Comparison of ENCODE assay signal across 8 cellular contexts in the genomic region with DNA sequence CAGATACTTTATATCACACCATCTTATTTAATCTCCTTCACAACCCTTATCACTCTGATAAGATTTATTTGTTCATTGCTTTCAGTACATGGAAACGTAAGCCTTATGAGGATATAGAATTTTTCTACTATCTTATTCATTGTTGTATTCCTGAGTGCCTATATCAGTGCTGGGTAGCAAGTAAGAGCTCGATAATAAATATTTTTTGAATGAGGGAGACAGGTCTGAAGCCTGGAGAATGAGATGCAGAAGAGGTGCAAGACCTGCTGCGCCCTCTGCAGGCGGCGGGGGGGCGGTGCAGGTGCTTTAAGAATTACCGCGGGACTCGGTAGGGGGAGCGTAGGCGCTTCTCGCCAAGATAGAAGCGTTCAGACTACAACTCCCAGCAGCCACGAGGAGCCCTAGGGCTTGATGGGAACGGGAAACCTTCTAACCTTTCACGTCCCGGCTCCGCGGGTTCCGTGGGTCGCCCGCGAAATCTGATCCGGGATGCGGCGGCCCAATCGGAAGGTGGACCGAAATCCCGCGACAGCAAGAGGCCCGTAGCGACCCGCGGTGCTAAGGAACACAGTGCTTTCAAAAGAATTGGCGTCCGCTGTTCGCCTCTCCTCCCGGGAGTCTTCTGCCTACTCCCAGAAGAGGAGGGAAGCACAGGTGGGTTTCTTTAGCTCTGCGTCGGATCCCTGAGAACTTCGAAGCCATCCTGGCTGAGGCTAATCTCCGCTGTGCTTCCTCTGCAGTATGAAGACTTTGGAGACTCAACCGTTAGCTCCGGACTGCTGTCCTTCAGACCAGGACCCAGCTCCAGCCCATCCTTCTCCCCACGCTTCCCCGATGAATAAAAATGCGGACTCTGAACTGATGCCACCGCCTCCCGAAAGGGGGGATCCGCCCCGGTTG. TPM values are rescaled to one million over a fixed set of nuclear protein-coding genes. Genes with fewer than 3 reads are reported as not detected.
DNase-seq lines count a peak whose midpoint lies in the region; ATAC-seq, FAIRE-seq and TF ChIP-seq lines count a peak whose summit lies in the region.

Gene WRAP53, plus strand, starts transcription at position 570 of the 900 bp plus-strand sequence. Its CDS starts 172 bp downstream, at position 742.

- H3K4me3 ChIP-seq in OCI-LY1 (ENCODE audit: low read depth, low read length, poor library complexity, severe bottlenecking) = peak within 1 kb of the TSS; percentile 95

- DNase-seq in DMS 273 treated with DMSO at 0.1 percent for 48 hours (lab: John Stamatoyannopoulos, UW) = peak; percentile 94
- DNase-seq in HuH-7 (ENCODE audit: low spot score) = peak; percentile 71
- DNase-seq in activated CD8-positive, alpha-beta memory T cell treated with anti-CD3 and anti-CD28 coated beads, Interleukin-2, amount 50 U/mL, for 4 hours = peak; percentile 95
- peak; percentile 89 to 98 for DNase-seq in mesothelial cell of epicardium (ENCODE audit: low spot score in 2 of 2, unreplicated experiment in 2 of 2)
- peak; percentile 92 to 93 for DNase-seq in stimulated activated CD8-positive, alpha-beta memory T cell treated with anti-CD3 and anti-CD28 coated beads, Interleukin-15, amount 100 ng/mL, for 48 hours (ENCODE audit: low read depth in 2 of 2)

- H3K36me3 ChIP-seq in OCI-LY1 (ENCODE audit: insufficient read depth, low read length) = peaks cover 30% of the 10 kb centered on the region

- H3K9me3 Mint-ChIP-seq in mesothelial cell of epicardium = no peaks in the 10 kb centered on the region

- H3K9me3 ChIP-seq in OCI-LY1 (ENCODE audit: low read length) = no peaks in the 10 kb centered on the region

- H3K27me3 Mint-ChIP-seq in mesothelial cell of epicardium (ENCODE audit: low read depth) = no peaks in the 10 kb centered on the region

- H4K20me1 ChIP-seq in OCI-LY1 (ENCODE audit: insufficient read depth, low read length) = no peaks in the 10 kb centered on the region

- peaks cover 34% of the 10 kb centered on the region for H3K79me2 ChIP-seq in OCI-LY1 (ENCODE audit: insufficient read depth, low read length)

- peak; percentile 99 for TF ChIP-seq CTCF in OCI-LY1 (IDR thresholded peaks at IDR 0.05; ENCODE audit: low read length)
- peak; percentile 98 for TF ChIP-seq CTCF in mesothelial cell of epicardium (IDR thresholded peaks at IDR 0.05; ENCODE audit: unreplicated experiment)

- H3K4me3 Mint-ChIP-seq in mesothelial cell of epicardium = peak within 1 kb of the TSS; percentile 98

- H3K9me2 ChIP-seq in OCI-LY1 (ENCODE audit: low read depth, low read length) = no peaks in the 10 kb centered on the region

- no peaks in the 10 kb centered on the region for H3K27me3 ChIP-seq in OCI-LY1 (ENCODE audit: insufficient read depth, low read length)

- H3K36me3 Mint-ChIP-seq in mesothelial cell of epicardium = peaks cover 8% of the 10 kb centered on the region

- peak within 1 kb of the TSS; percentile 95 for H3K27ac ChIP-seq in OCI-LY1 (ENCODE audit: low read depth, low read length, poor library complexity, severe bottlenecking)

- H3K4me1 ChIP-seq in OCI-LY1 (ENCODE audit: insufficient read depth, low read length, severe bottlenecking) = peaks cover 34% of the 10 kb centered on the region

- no peak within 1 kb of the TSS for H2AFZ ChIP-seq in OCI-LY1 (ENCODE audit: low read length)

- H3K27ac Mint-ChIP-seq in mesothelial cell of epicardium = peak within 1 kb of the TSS; percentile 100

- peaks cover 25% of the 10 kb centered on the region for H3K4me1 Mint-ChIP-seq in mesothelial cell of epicardium

- peak within 1 kb of the TSS; percentile 99 for H3K9ac ChIP-seq in OCI-LY1 (ENCODE audit: low read length)

- ATAC-seq in GM21447 (IDR thresholded peaks at IDR 0.05; ENCODE audit: unreplicated experiment) = peak; percentile 61

- no peaks in the 10 kb centered on the region for H3F3A ChIP-seq in OCI-LY1 (ENCODE audit: insufficient read depth, low read length)

- FAIRE-seq in endometrium (lab: Jason Lieb, UNC) = peak; percentile 96

- H3K4me2 ChIP-seq in OCI-LY1 (ENCODE audit: low read length) = peak within 1 kb of the TSS; percentile 93

RNA-seq across cellular contexts. Expression of gene WRAP53, which starts in this region (rescaled TPM):
- total RNA-seq in mesothelial cell of epicardium = 12.3 to 13.6 TPM (median 13.1 TPM) in 3 replicates

Comparison
In these comparisons a context has a peak if more than half of its experiments do, and no peak if none do; other contexts are left out.
1. Peak in every context shown above with its lines: DNase-seq, ATAC-seq, H3K4me3 ChIP-seq and H3K27ac ChIP-seq.